8 cellular contexts compared by ENCODE assay signal in genomic region chr6:111482959-111483735, GRCh38. TPM values are rescaled to one million over a fixed set of nuclear protein-coding genes. Genes with fewer than 3 reads are reported as not detected.
DNase-seq lines count a peak whose midpoint lies in the region; ATAC-seq and TF ChIP-seq lines count a peak whose summit lies in the region.

TSS of gene REV3L (minus strand) at chr6:111483218. CDS start at chr6:111482888, 330 bp downstream.

- H3K27me3 Mint-ChIP-seq in activated T-cell treated with anti-CD3 and anti-CD28 coated beads, Interleukin-2, amount 50 U/mL, for 4 hours (ENCODE audit: low read depth) = no peaks in the 10 kb centered on the region

- intact Hi-C loops in Panc1 (cut with micrococcal nuclease; ENCODE audit: unreplicated experiment) = loop anchor here (5.0 kb wide), 2 partner anchors 109 to 124 kb away; partner anchors contain the start of gene TRAF3IP2
- intact Hi-C loops in esophagus muscularis mucosa (cut with DNase I) = loop anchor here (2.0 to 5.0 kb wide), 2 partner anchors 69 to 122 kb away; partner anchors contain the start of gene TRAF3IP2

- under 1% methylated on average over 84 of the region's 84 CpGs for WGBS in HUES64
- WGBS in esophagus muscularis mucosa = no CpG with 5 or more reads among the region's 84 CpGs

- ATAC-seq in GM21423 (IDR thresholded peaks at IDR 0.05; ENCODE audit: unreplicated experiment) (peak; percentile 27), Panc1 (peak; percentile 80)
- peak; percentile 63 to 66 for ATAC-seq in activated T-cell treated with anti-CD3 and anti-CD28 coated beads, Interleukin-2, amount 50 U/mL, for 4 hours

- H3K4me1 ChIP-seq in HUES64 (ENCODE audit: insufficient read depth, low read length) = peaks cover 38% of the 10 kb centered on the region
- H3K4me1 ChIP-seq in Panc1 (ENCODE audit: control insufficient read depth, insufficient read depth, low read length) = peaks cover 48% of the 10 kb centered on the region
- H3K4me1 ChIP-seq in esophagus muscularis mucosa = peaks cover 22 to 74% (median 62%) of the 10 kb centered on the region in 4 donors

- peak within 1 kb of the TSS; percentile 99 for H3K27ac ChIP-seq in HUES64 (ENCODE audit: low read depth, low read length)
- H3K27ac ChIP-seq in Panc1 (ENCODE audit: low read length) = peak within 1 kb of the TSS; percentile 99
- peak within 1 kb of the TSS; percentile 98 to 100 (median 100) for H3K27ac ChIP-seq in esophagus muscularis mucosa (replicated peaks in 1 of 4)

- no peak for TF ChIP-seq CTCF in Panc1 (IDR thresholded peaks at IDR 0.05)
- no peak for TF ChIP-seq CTCF in esophagus muscularis mucosa (IDR thresholded peaks at IDR 0.05)

- H3K9ac ChIP-seq in HUES64 (ENCODE audit: low read depth, low read length) = peak within 1 kb of the TSS; percentile 97

- H3K9me3 Mint-ChIP-seq in activated T-cell treated with anti-CD3 and anti-CD28 coated beads, Interleukin-2, amount 50 U/mL, for 4 hours = no peaks in the 10 kb centered on the region

- no peak for TF ChIP-seq EP300 in esophagus muscularis mucosa (IDR thresholded peaks at IDR 0.05)

- no peaks in the 10 kb centered on the region for H3K36me3 Mint-ChIP-seq in activated T-cell treated with anti-CD3 and anti-CD28 coated beads, Interleukin-2, amount 50 U/mL, for 4 hours (ENCODE audit: insufficient read depth)

- H3K4me3 ChIP-seq in HUES64 (ENCODE audit: low read length) (peak within 1 kb of the TSS; percentile 95), Panc1 (ENCODE audit: low read depth in 2 of 2, low read length in 2 of 2) (peak within 1 kb of the TSS; percentile 90 to 92), esophagus muscularis mucosa (peak within 1 kb of the TSS; percentile 81 to 100 (median 94))

- DNase-seq in D341Med (ENCODE audit: low spot score) (peak; percentile 84), Panc1 (ENCODE audit: low read depth, low spot score) (no peak), esophagus muscularis mucosa (ENCODE audit: extremely low spot score) (peak; percentile 97), myocyte (ENCODE audit: low read depth) (peak; percentile 91)
- DNase-seq in activated T-cell treated with anti-CD3 and anti-CD28 coated beads, Interleukin-2, amount 50 U/mL, for 4 hours = peak; percentile 89
- DNase-seq in stimulated activated CD8-positive, alpha-beta memory T cell treated with anti-CD3 and anti-CD28 coated beads, Interleukin-7, amount 100 ng/mL, for 48 hours (ENCODE audit: extremely low read depth in 1 of 2, low read depth in 1 of 2) = peak; percentile 72 to 83

- H3K9me3 ChIP-seq in HUES64 (ENCODE audit: insufficient read depth, low read depth, low read length) (peaks cover 4% of the 10 kb centered on the region; the same call in 1 of the 2 replicates), Panc1 (ENCODE audit: control insufficient read depth, insufficient read depth, low read depth, low read length) (no peaks in the 10 kb centered on the region), esophagus muscularis mucosa (no peaks in the 10 kb centered on the region)

- in situ Hi-C loops in Panc1 (cut with HindIII; ENCODE audit: low pct_unique_long_range_greater_than_20kb, low sequenced_read_pairs) = no loop called here

- POLR2A ChIA-PET in Panc1 (lab: Charles Lee) = interaction anchor here (0.5 to 1.4 kb wide), 12 partner anchors 20 to 364 kb away, joined by 3 to 8 read pairs (median 4); a partner anchor contains a TSS

- CTCF ChIA-PET in Panc1 (lab: Charles Lee) = interaction anchor here (0.6 kb wide), 1 partner anchor 45 kb away, joined by 11 read pairs; no protein-coding TSS in a partner anchor

- peaks cover 37% of the 10 kb centered on the region for H3K27me3 ChIP-seq in HUES64 (ENCODE audit: insufficient read depth, low read length)
- H3K27me3 ChIP-seq in Panc1 (ENCODE audit: control insufficient read depth, insufficient read depth, low read length) = no peaks in the 10 kb centered on the region
- no peaks in the 10 kb centered on the region for H3K27me3 ChIP-seq in esophagus muscularis mucosa

- H3K36me3 ChIP-seq in HUES64 (ENCODE audit: insufficient read depth, low read length) (peaks cover 15% of the 10 kb centered on the region), Panc1 (ENCODE audit: control insufficient read depth, insufficient read depth, low read length) (no peaks in the 10 kb centered on the region; the same call in 1 of the 2 replicates), esophagus muscularis mucosa (peaks cover 0 to 3% (median 0%) of the 10 kb centered on the region in 4 donors)

- TF ChIP-seq POLR2A in esophagus muscularis mucosa (IDR thresholded peaks at IDR 0.05; ENCODE audit: low read depth) = peak; percentile 77

- peaks cover 50% of the 10 kb centered on the region for H3K4me1 Mint-ChIP-seq in activated T-cell treated with anti-CD3 and anti-CD28 coated beads, Interleukin-2, amount 50 U/mL, for 4 hours (ENCODE audit: low read depth)

- H3K4me3 Mint-ChIP-seq in activated T-cell treated with anti-CD3 and anti-CD28 coated beads, Interleukin-2, amount 50 U/mL, for 4 hours = peak within 1 kb of the TSS; percentile 98

- no TSS peak for BruUV-seq in Panc1 (replicated peaks; lab: Mats Ljungman, UMichigan)

RNA-seq across cellular contexts. Expression of gene REV3L, which starts in this region (rescaled TPM):
- 6.4 TPM for polyA plus RNA-seq in HUES64 (2013, experiment 1 of 2)
- 4.5 TPM for polyA plus RNA-seq in HUES64 (2013, experiment 2 of 2)
- total RNA-seq in Panc1 (2021; ENCODE audit: unreplicated experiment) (44.8 TPM), esophagus muscularis mucosa (10 to 100 TPM; 38.9 to 50.4 (median 45.3) TPM), myocyte (48.7 and 71.2 TPM in 2 replicates)
- 13.6 TPM for polyA plus RNA-seq in Panc1 (2012; ENCODE audit: insufficient read length)
- total RNA-seq in activated T-cell treated with anti-CD3 and anti-CD28 coated beads, Interleukin-2, amount 50 U/mL, for 4 hours = 10 to 100 TPM; 12.7 to 18.8 (median 14.5) TPM
- polyA plus RNA-seq in myocyte (2012) = 7.8 TPM

Comparison
In these comparisons a context has a peak if more than half of its experiments do, and no peak if none do; other contexts are left out.
1. ATAC-seq: peak in every context shown above with its lines; median percentile 80 in Panc1; 64 in activated T-cell treated with anti-CD3 and anti-CD28 coated beads, Interleukin-2, amount 50 U/mL, for 4 hours; 27 in GM21423.